In the genomic region with DNA sequence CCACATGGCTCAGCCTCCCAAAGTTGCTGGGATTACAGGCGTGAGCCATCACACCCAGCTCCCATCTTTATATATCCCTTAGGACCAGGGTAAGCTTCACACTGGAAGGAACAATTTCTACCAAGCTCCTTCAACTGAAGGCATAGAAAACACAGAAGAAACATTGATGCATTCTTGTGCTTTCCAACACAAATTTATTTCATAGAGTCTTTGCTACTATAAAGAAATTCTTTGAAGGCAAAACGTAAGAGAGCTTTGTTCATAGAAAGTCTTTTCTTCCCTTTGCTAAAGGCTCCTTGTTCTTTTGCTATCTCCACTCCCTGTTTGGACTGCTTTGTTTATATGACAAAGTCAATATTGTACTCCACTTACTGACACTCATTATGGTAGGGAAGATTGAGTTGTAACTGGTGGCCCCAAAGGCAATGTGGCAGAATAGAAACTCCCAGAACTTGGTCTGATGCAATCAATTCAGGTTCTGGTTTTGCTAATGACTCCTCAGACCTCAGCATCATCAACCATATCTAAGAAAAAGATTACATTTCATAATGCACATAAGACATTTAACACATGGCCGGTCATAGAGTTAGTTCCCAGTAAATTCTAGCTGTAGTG, we compare ENCODE assay signal across 19 cellular contexts.
DNase-seq lines count a peak whose midpoint lies in the region; ATAC-seq, FAIRE-seq and TF ChIP-seq lines count a peak whose summit lies in the region.
"Had no signal": no experiment of that assay in that cellular context is flagged by ENCODE, and none has a peak within 500 bp of the region (broad histone marks: within the 10 kb centered on the region; RNA-seq: fewer than 3 reads in every experiment).

No MANE protein-coding gene starts in this region.

- POLR2A ChIA-PET in activated CD8-positive, alpha-beta T cell treated with anti-CD3 and anti-CD28 coated beads, Interleukin-2, amount 10 ng/mL, durations not matched to agents 7 days and 5 days (lab: Charles Lee), result no interaction called here

- H2BK120ac ChIP-seq in trophoblast cell (ENCODE audit: insufficient read depth, low read length, poor library complexity), result no peak overlapping the region

- FAIRE-seq in bronchial epithelial cell (lab: Jason Lieb, UNC), result no peak
- FAIRE-seq: D721Med, G401.6 had no signal

- H3K79me2 ChIP-seq in trophoblast cell (ENCODE audit: control insufficient read depth, insufficient read depth, low read length, poor library complexity), result no peaks in the 10 kb centered on the region

- no peak overlapping the region for H3K4me2 ChIP-seq in trophoblast cell (ENCODE audit: low read length)

- H3K36me3 ChIP-seq in bronchial epithelial cell (ENCODE audit: control insufficient read depth, insufficient read depth, low read length), result no peaks in the 10 kb centered on the region
- H3K36me3 ChIP-seq in mucosa of descending colon (ENCODE audit: low read depth), result no peaks in the 10 kb centered on the region
- no peaks in the 10 kb centered on the region for H3K36me3 ChIP-seq in trophoblast cell (ENCODE audit: control insufficient read depth in 1 of 2, insufficient read depth in 2 of 2, low read length in 2 of 2)
- H3K36me3 ChIP-seq: colonic mucosa, sigmoid colon had no signal

- H3K9ac ChIP-seq in trophoblast cell (ENCODE audit: low read length), result no peak overlapping the region

- H3K27me3 ChIP-seq in bronchial epithelial cell (ENCODE audit: control insufficient read depth, insufficient read depth, low read length), result no peaks in the 10 kb centered on the region
- no peaks in the 10 kb centered on the region for H3K27me3 ChIP-seq in trophoblast cell (ENCODE audit: insufficient read depth, low read length)
- H3K27me3 ChIP-seq: body of pancreas, colonic mucosa, sigmoid colon had no signal

- no peaks in the 10 kb centered on the region for H3K79me1 ChIP-seq in trophoblast cell (ENCODE audit: low read length)

- H2BK5ac ChIP-seq in trophoblast cell (ENCODE audit: low read depth, low read length, poor library complexity), result no peak overlapping the region

- no peak overlapping the region for H3K4me3 ChIP-seq in bronchial epithelial cell (ENCODE audit: low read depth, low read length)
- no peak overlapping the region for H3K4me3 ChIP-seq in mucosa of descending colon
- H3K4me3 ChIP-seq in trophoblast cell (ENCODE audit: low read depth, low read length), result no peak overlapping the region
- H3K4me3 ChIP-seq: body of pancreas, colonic mucosa, sigmoid colon had no signal

- no CpG with 5 or more reads among the region's 3 CpGs for WGBS in trophoblast cell (ENCODE audit: extremely low coverage, insufficient coverage, insufficient read length)

- H3K14ac ChIP-seq in trophoblast cell (ENCODE audit: low read length), result no peak overlapping the region

- no peak overlapping the region for H2AFZ ChIP-seq in trophoblast cell (ENCODE audit: insufficient read depth, low read length, poor library complexity)

- H3K36me3 Mint-ChIP-seq in activated CD8-positive, alpha-beta T cell treated with anti-CD3 and anti-CD28 coated beads, Interleukin-2, amount 10 ng/mL, durations not matched to agents 7 days and 5 days (ENCODE audit: low read depth), result no peaks in the 10 kb centered on the region
- H3K36me3 Mint-ChIP-seq: activated naive CD4-positive, alpha-beta T cell treated with anti-CD3 and anti-CD28 coated beads, Interleukin-2, amount 50 U/mL, for 24 hours had no signal

- DNase-seq in DMS53 (lab: John Stamatoyannopoulos, UW) (peak; percentile 38), HuH-7 (ENCODE audit: low spot score) (peak; percentile 24), bronchial epithelial cell (ENCODE audit: low read depth) (peak; percentile 25), mucosa of descending colon (no peak), trophoblast cell (no peak)
- no peak for DNase-seq in stimulated activated CD4-positive, alpha-beta T cell treated with anti-CD3 and anti-CD28 coated beads, Interleukin-2, amount 100 ng/mL, for 24 hours
- no peak for DNase-seq in activated CD8-positive, alpha-beta T cell treated with anti-CD3 and anti-CD28 coated beads, Interleukin-2, amount 10 ng/mL, durations not matched to agents 7 days and 5 days
- DNase-seq: activated CD4-positive, alpha-beta T cell treated with anti-CD3 and anti-CD28 coated beads, Interleukin-2, amount 10 ng/mL, durations not matched to agents 24 days and 14 days; AML-193; body of pancreas; colonic mucosa; left cardiac atrium; NCI-H1048; sigmoid colon had no signal

- H4K91ac ChIP-seq in trophoblast cell (ENCODE audit: low read depth, low read length), result no peak overlapping the region

- H2BK12ac ChIP-seq in trophoblast cell (ENCODE audit: low read length), result no peak overlapping the region

- no peak overlapping the region for H3K27ac ChIP-seq in trophoblast cell (ENCODE audit: low read depth, low read length)
- H3K27ac ChIP-seq: body of pancreas, colonic mucosa, HL-60, RWPE1, sigmoid colon had no signal

- no peak overlapping the region for H3K27ac Mint-ChIP-seq in activated CD8-positive, alpha-beta T cell treated with anti-CD3 and anti-CD28 coated beads, Interleukin-2, amount 10 ng/mL, durations not matched to agents 7 days and 5 days
- H3K27ac Mint-ChIP-seq: activated CD4-positive, alpha-beta T cell treated with anti-CD3 and anti-CD28 coated beads, Interleukin-2, amount 10 ng/mL, durations not matched to agents 24 days and 14 days; activated naive CD4-positive, alpha-beta T cell treated with anti-CD3 and anti-CD28 coated beads, Interleukin-2, amount 50 U/mL, for 24 hours had no signal

- peaks cover 11% of the 10 kb centered on the region for H3K27me3 Mint-ChIP-seq in activated CD8-positive, alpha-beta T cell treated with anti-CD3 and anti-CD28 coated beads, Interleukin-2, amount 10 ng/mL, durations not matched to agents 7 days and 5 days (ENCODE audit: low read depth)

- H3K4me3 Mint-ChIP-seq in activated CD8-positive, alpha-beta T cell treated with anti-CD3 and anti-CD28 coated beads, Interleukin-2, amount 10 ng/mL, durations not matched to agents 7 days and 5 days, result no peak overlapping the region
- H3K4me3 Mint-ChIP-seq: activated CD4-positive, alpha-beta T cell treated with anti-CD3 and anti-CD28 coated beads, Interleukin-2, amount 10 ng/mL, durations not matched to agents 24 days and 14 days; activated naive CD4-positive, alpha-beta T cell treated with anti-CD3 and anti-CD28 coated beads, Interleukin-2, amount 50 U/mL, for 24 hours had no signal

- no peaks in the 10 kb centered on the region for H3K4me1 ChIP-seq in mucosa of descending colon (ENCODE audit: low read depth)
- peaks cover 2 to 3% of the 10 kb centered on the region in 2 experiments for H3K4me1 ChIP-seq in trophoblast cell (ENCODE audit: control insufficient read depth in 1 of 2, insufficient read depth in 2 of 2, low read length in 2 of 2)
- H3K4me1 ChIP-seq: body of pancreas, colonic mucosa had no signal

- H3K9me3 ChIP-seq in mucosa of descending colon (no peaks in the 10 kb centered on the region), trophoblast cell (ENCODE audit: insufficient read depth, low read depth, low read length) (no peaks in the 10 kb centered on the region)
- H3K9me3 ChIP-seq: body of pancreas, colonic mucosa, sigmoid colon had no signal

- no peak overlapping the region for H3K4ac ChIP-seq in trophoblast cell (ENCODE audit: low read depth, low read length)

- peak; percentile 82 for ATAC-seq in mucosa of descending colon
- ATAC-seq in activated CD8-positive, alpha-beta T cell treated with anti-CD3 and anti-CD28 coated beads, Interleukin-2, amount 10 ng/mL, durations not matched to agents 7 days and 5 days, result no peak
- ATAC-seq: body of pancreas, left cardiac atrium had no signal

- intact Hi-C loops in mucosa of descending colon (cut with DNase I, micrococcal nuclease), result no loop called here

- TF ChIP-seq CTCF in bronchial epithelial cell (IDR thresholded peaks at IDR 0.05; ENCODE audit: insufficient read depth, low read length, severe bottlenecking), result no peak
- no peak for TF ChIP-seq CTCF in mucosa of descending colon (IDR thresholded peaks at IDR 0.05)

- H4K12ac ChIP-seq in trophoblast cell (ENCODE audit: low read depth, low read length), result no peak overlapping the region

- CTCF ChIA-PET in activated CD8-positive, alpha-beta T cell treated with anti-CD3 and anti-CD28 coated beads, Interleukin-2, amount 10 ng/mL, durations not matched to agents 7 days and 5 days (lab: Charles Lee), result interaction anchor here (0.5 kb wide), 1 partner anchor 641 kb away, joined by 3 read pairs; no protein-coding TSS in a partner anchor

- no peak overlapping the region for H3K23ac ChIP-seq in trophoblast cell (ENCODE audit: low read length)

- H2AK5ac ChIP-seq in trophoblast cell (ENCODE audit: low read length), result no peak overlapping the region

- H3K9me3 Mint-ChIP-seq in activated CD8-positive, alpha-beta T cell treated with anti-CD3 and anti-CD28 coated beads, Interleukin-2, amount 10 ng/mL, durations not matched to agents 7 days and 5 days (ENCODE audit: insufficient read depth), result no peaks in the 10 kb centered on the region
- H3K9me3 Mint-ChIP-seq: activated CD4-positive, alpha-beta T cell treated with anti-CD3 and anti-CD28 coated beads, Interleukin-2, amount 10 ng/mL, durations not matched to agents 24 days and 14 days; activated naive CD4-positive, alpha-beta T cell treated with anti-CD3 and anti-CD28 coated beads, Interleukin-2, amount 50 U/mL, for 24 hours had no signal

- H3K4me1 Mint-ChIP-seq in activated CD8-positive, alpha-beta T cell treated with anti-CD3 and anti-CD28 coated beads, Interleukin-2, amount 10 ng/mL, durations not matched to agents 7 days and 5 days (ENCODE audit: low read depth), result no peaks in the 10 kb centered on the region
- H3K4me1 Mint-ChIP-seq: activated naive CD4-positive, alpha-beta T cell treated with anti-CD3 and anti-CD28 coated beads, Interleukin-2, amount 50 U/mL, for 24 hours had no signal

- H3K18ac ChIP-seq in trophoblast cell (ENCODE audit: low read length), result no peak overlapping the region

- H4K8ac ChIP-seq in trophoblast cell (ENCODE audit: low read depth, low read length), result no peak overlapping the region

Comparison
In these comparisons a context has a peak if more than half of its experiments do, and no peak if none do; other contexts are left out.
1. DNase-seq: peak in DMS53 (single experiment), HuH-7 (single experiment) and bronchial epithelial cell (single experiment); none in mucosa of descending colon (0 of 3), stimulated activated CD4-positive, alpha-beta T cell treated with anti-CD3 and anti-CD28 coated beads, Interleukin-2, amount 100 ng/mL, for 24 hours (0 of 2), trophoblast cell (0 of 2) and activated CD8-positive, alpha-beta T cell treated with anti-CD3 and anti-CD28 coated beads, Interleukin-2, amount 10 ng/mL, durations not matched to agents 7 days and 5 days (single experiment).